In the genomic region with DNA sequence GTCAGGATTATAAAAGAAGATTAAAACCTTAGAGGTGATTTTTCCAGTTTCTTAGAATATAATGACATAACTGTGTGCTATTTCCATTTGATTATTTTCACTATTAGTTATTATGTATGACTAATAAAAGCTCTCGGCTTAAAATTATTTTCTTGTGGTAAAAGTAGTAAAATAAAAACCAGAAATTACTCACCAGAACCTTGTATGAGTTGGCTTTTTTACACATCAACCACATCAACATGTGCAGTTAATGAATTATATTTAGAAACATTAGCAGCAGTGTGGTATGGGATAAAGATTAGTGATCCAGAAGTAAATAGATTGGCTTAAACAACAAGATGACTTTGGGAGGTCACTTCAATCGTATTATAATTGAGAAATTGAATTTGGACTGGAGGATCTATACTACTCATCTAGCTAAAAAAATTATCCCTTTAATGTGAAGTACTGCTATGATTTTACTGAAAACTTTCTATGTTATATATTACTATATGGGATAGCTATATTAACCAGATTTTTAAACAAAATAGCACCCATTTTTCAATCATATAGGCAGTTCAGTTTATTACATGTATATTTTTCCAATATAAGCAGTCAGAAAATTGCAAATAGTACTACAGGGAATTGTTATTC, we compare ENCODE assay signal across 10 cellular contexts.
DNase-seq lines count a peak whose midpoint lies in the region; ATAC-seq, FAIRE-seq and TF ChIP-seq lines count a peak whose summit lies in the region.
"Had no signal": no experiment of that assay in that cellular context is flagged by ENCODE, and none has a peak within 500 bp of the region (broad histone marks: within the 10 kb centered on the region; RNA-seq: fewer than 3 reads in every experiment).

No MANE protein-coding gene starts in this region.

- TF ChIP-seq CTCF in D721Med (IDR thresholded peaks at IDR 0.05; ENCODE audit: insufficient read depth, missing control alignments) = no peak

- peak; percentile 46 for FAIRE-seq in D721Med (lab: Jason Lieb, UNC)

- peak; percentile 68 for ATAC-seq in GM19395 (IDR thresholded peaks at IDR 0.05; ENCODE audit: unreplicated experiment)
- ATAC-seq in HG03280 (IDR thresholded peaks at IDR 0.05; ENCODE audit: unreplicated experiment) = peak; percentile 52
- ATAC-seq in GM21529 (IDR thresholded peaks at IDR 0.05; ENCODE audit: unreplicated experiment) = no peak
- ATAC-seq: Panc1 had no signal

- no peak for DNase-seq in D721Med (ENCODE audit: insufficient read length, low spot score)
- peak; percentile 1 for DNase-seq in fibroblast of gingiva (ENCODE audit: low read depth)
- DNase-seq in activated naive CD4-positive, alpha-beta T cell (lab: John Stamatoyannopoulos, UW) = no peak
- no peak for DNase-seq in activated naive CD4-positive, alpha-beta T cell treated with anti-CD3 and anti-CD28 coated beads, Interleukin-2, amount 50 U/mL, for 16 hours
- no peak for DNase-seq in hippocampal formation (lab: John Stamatoyannopoulos, UW)
- DNase-seq: activated effector memory CD4-positive, alpha-beta T cell treated with anti-CD3 and anti-CD28 coated beads, Interleukin-2, amount 50 U/mL, for 16 hours had no signal
